In genomic region chr12:95712269-95712668, GRCh38 we compare ENCODE assay signal across 1 cellular context.
TF ChIP-seq lines count a peak whose summit lies in the region.

No MANE protein-coding gene starts in this region.

TF ChIP-seq in GM23338, 12 proteins besides CTCF, POLR2A, EP300 and RAD21 (continued from another document):
- TF ChIP-seq, protein P1, sequence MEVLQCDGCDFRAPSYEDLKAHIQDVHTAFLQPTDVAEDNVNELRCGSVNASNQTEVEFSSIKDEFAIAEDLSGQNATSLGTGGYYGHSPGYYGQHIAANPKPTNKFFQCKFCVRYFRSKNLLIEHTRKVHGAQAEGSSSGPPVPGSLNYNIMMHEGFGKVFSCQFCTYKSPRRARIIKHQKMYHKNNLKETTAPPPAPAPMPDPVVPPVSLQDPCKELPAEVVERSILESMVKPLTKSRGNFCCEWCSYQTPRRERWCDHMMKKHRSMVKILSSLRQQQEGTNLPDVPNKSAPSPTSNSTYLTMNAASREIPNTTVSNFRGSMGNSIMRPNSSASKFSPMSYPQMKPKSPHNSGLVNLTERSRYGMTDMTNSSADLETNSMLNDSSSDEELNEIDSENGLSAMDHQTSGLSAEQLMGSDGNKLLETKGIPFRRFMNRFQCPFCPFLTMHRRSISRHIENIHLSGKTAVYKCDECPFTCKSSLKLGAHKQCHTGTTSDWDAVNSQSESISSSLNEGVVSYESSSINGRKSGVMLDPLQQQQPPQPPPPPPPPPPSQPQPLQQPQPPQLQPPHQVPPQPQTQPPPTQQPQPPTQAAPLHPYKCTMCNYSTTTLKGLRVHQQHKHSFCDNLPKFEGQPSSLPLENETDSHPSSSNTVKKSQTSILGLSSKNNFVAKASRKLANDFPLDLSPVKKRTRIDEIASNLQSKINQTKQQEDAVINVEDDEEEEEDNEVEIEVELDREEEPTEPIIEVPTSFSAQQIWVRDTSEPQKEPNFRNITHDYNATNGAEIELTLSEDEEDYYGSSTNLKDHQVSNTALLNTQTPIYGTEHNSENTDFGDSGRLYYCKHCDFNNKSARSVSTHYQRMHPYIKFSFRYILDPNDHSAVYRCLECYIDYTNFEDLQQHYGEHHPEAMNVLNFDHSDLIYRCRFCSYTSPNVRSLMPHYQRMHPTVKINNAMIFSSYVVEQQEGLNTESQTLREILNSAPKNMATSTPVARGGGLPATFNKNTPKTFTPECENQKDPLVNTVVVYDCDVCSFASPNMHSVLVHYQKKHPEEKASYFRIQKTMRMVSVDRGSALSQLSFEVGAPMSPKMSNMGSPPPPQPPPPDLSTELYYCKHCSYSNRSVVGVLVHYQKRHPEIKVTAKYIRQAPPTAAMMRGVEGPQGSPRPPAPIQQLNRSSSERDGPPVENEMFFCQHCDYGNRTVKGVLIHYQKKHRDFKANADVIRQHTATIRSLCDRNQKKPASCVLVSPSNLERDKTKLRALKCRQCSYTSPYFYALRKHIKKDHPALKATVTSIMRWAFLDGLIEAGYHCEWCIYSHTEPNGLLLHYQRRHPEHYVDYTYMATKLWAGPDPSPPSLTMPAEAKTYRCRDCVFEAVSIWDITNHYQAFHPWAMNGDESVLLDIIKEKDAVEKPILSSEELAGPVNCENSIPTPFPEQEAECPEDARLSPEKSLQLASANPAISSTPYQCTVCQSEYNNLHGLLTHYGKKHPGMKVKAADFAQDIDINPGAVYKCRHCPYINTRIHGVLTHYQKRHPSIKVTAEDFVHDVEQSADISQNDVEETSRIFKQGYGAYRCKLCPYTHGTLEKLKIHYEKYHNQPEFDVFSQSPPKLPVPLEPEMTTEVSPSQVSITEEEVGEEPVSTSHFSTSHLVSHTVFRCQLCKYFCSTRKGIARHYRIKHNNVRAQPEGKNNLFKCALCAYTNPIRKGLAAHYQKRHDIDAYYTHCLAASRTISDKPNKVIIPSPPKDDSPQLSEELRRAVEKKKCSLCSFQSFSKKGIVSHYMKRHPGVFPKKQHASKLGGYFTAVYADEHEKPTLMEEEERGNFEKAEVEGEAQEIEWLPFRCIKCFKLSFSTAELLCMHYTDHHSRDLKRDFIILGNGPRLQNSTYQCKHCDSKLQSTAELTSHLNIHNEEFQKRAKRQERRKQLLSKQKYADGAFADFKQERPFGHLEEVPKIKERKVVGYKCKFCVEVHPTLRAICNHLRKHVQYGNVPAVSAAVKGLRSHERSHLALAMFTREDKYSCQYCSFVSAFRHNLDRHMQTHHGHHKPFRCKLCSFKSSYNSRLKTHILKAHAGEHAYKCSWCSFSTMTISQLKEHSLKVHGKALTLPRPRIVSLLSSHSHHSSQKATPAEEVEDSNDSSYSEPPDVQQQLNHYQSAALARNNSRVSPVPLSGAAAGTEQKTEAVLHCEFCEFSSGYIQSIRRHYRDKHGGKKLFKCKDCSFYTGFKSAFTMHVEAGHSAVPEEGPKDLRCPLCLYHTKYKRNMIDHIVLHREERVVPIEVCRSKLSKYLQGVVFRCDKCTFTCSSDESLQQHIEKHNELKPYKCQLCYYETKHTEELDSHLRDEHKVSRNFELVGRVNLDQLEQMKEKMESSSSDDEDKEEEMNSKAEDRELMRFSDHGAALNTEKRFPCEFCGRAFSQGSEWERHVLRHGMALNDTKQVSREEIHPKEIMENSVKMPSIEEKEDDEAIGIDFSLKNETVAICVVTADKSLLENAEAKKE (CRISPR knock-in tag; IDR thresholded peaks at IDR 0.05) = no peak
